11 cellular contexts compared by ENCODE assay signal in the genomic region with DNA sequence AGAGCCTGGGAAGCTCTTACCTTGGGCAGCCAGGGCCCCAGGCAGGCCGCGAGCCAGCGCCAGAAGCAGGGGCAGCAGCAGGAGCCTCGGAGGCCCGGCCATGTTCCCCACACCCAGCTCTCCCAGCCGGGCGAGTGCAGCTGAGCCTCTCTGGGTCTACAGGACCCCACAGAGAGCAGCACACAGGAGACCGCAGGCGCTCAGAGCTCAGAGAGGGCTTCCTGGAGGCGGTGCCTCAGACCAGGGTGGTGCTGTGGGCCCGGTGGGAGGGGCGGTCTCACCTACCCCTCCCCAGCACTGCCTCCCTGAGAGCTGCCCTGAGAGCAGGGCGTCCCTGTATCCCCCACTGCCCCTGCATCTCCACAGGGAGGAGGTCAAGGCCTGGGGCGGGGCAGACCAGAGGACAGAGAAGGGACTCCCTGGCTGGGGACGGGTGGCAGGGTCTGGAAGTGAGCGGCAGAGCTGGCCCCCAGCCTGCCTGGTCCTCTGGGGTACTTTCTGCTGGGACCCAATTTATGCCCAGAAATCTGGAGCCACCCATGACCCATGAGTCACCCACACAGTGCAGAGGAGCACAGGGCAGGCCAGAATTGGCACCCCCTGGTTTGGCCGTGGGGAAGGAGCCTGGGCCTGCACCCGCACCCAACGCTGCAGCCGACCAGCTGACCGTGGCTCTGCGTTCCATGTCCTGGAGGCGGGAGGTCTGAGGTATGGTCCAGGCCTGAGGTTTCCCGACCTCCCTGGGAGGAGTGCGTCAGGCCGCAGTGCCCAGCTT. TPM values are rescaled to one million over a fixed set of nuclear protein-coding genes. Genes with fewer than 3 reads are reported as not detected.
A peak's percentile ranks its signal among the peaks of the same experiment; 100 is the strongest.
DNase-seq lines count a peak whose midpoint lies in the region; ATAC-seq and TF ChIP-seq lines count a peak whose summit lies in the region.
"Had no signal": no experiment of that assay in that cellular context is flagged by ENCODE, and none has a peak within 500 bp of the region (broad histone marks: within the 10 kb centered on the region; RNA-seq: fewer than 3 reads in every experiment).

A gene (minus strand): TSS at position 215 of the 775 bp plus-strand sequence. CDS start 113 bp downstream, at position 102.

- no peaks in the 10 kb centered on the region for H3K36me3 ChIP-seq in lower lobe of right lung
- H3K36me3 ChIP-seq in thymus (ENCODE audit: control insufficient read depth, insufficient read depth): peaks cover 14% of the 10 kb centered on the region
- no peaks in the 10 kb centered on the region for H3K36me3 ChIP-seq in A673 (ENCODE audit: insufficient read depth, low read length, poor library complexity, severe bottlenecking)

- peak within 1 kb of the TSS; percentile 37 for H3K4me3 ChIP-seq in lower lobe of right lung
- peak within 1 kb of the TSS; percentile 65 for H3K4me3 ChIP-seq in thymus (ENCODE audit: low read length)
- no peak within 1 kb of the TSS for H3K4me3 ChIP-seq in A673 (ENCODE audit: low read depth, low read length, poor library complexity, severe bottlenecking)

- no peak for TF ChIP-seq CTCF in lower lobe of right lung (IDR thresholded peaks at IDR 0.05)
- TF ChIP-seq CTCF in A673 (conservative IDR thresholded peaks at IDR 0.05; ENCODE audit: low read depth, low read length): no peak

- H3K27me3 Mint-ChIP-seq in T-helper 2 cell treated with Interferon-gamma antibody and Interleukin-4, amounts not matched to agents 5 μg/mL and 100 μg/mL, for 36 hours (ENCODE audit: low read depth): no peaks in the 10 kb centered on the region

- CTCF ChIA-PET in A673 (lab: Charles Lee): no interaction called here

- peak within 1 kb of the TSS; percentile 86 for H3K27ac Mint-ChIP-seq in T-helper 2 cell treated with Interferon-gamma antibody and Interleukin-4, amounts not matched to agents 5 μg/mL and 100 μg/mL, for 36 hours
- H3K27ac Mint-ChIP-seq: memory B cell had no signal

- no TSS peak for BruUV-seq in A673 (replicated peaks; lab: Mats Ljungman, UMichigan)

- H3K36me3 Mint-ChIP-seq in T-helper 2 cell treated with Interferon-gamma antibody and Interleukin-4, amounts not matched to agents 5 μg/mL and 100 μg/mL, for 36 hours (ENCODE audit: low read depth): peaks cover 16% of the 10 kb centered on the region
- H3K36me3 Mint-ChIP-seq: memory B cell had no signal

- peaks cover 20% of the 10 kb centered on the region for H3K4me1 ChIP-seq in lower lobe of right lung
- H3K4me1 ChIP-seq in thymus (ENCODE audit: control insufficient read depth, insufficient read depth, low read length): peaks cover 18% of the 10 kb centered on the region
- H3K4me1 ChIP-seq in A673 (ENCODE audit: insufficient read depth, low read length, poor library complexity, severe bottlenecking): no peaks in the 10 kb centered on the region

- no peaks in the 10 kb centered on the region for H3K9me3 Mint-ChIP-seq in T-helper 2 cell treated with Interferon-gamma antibody and Interleukin-4, amounts not matched to agents 5 μg/mL and 100 μg/mL, for 36 hours
- H3K9me3 Mint-ChIP-seq: memory B cell had no signal

- H3K27ac ChIP-seq in lower lobe of right lung: no peak within 1 kb of the TSS
- H3K27ac ChIP-seq in thymus (ENCODE audit: low read depth): peak within 1 kb of the TSS; percentile 86
- no peak within 1 kb of the TSS for H3K27ac ChIP-seq in A673 (ENCODE audit: low read depth, low read length, poor library complexity, severe bottlenecking)

- no peaks in the 10 kb centered on the region for H3K9me3 ChIP-seq in lower lobe of right lung
- H3K9me3 ChIP-seq in thymus (ENCODE audit: control insufficient read depth): no peaks in the 10 kb centered on the region
- no peaks in the 10 kb centered on the region for H3K9me3 ChIP-seq in A673 (ENCODE audit: low read depth, low read length, poor library complexity, severe bottlenecking)

- H3K27me3 ChIP-seq in lower lobe of right lung (ENCODE audit: low read depth): peaks cover 25% of the 10 kb centered on the region
- no peaks in the 10 kb centered on the region for H3K27me3 ChIP-seq in thymus (ENCODE audit: control insufficient read depth, insufficient read depth)
- H3K27me3 ChIP-seq in A673 (replicated peaks; ENCODE audit: insufficient read depth, low read depth, low read length, poor library complexity): no peaks in the 10 kb centered on the region

- H3K4me3 Mint-ChIP-seq in T-helper 2 cell treated with Interferon-gamma antibody and Interleukin-4, amounts not matched to agents 5 μg/mL and 100 μg/mL, for 36 hours: no peak within 1 kb of the TSS

- intact Hi-C loops in lower lobe of right lung (cut with DNase I): no loop called here
- intact Hi-C loops in A673 (cut with micrococcal nuclease; ENCODE audit: unreplicated experiment): no loop called here

- peaks cover 17% of the 10 kb centered on the region for H3K4me1 Mint-ChIP-seq in T-helper 2 cell treated with Interferon-gamma antibody and Interleukin-4, amounts not matched to agents 5 μg/mL and 100 μg/mL, for 36 hours (ENCODE audit: low read depth)

- peak; percentile 62 for DNase-seq in T-helper 2 cell treated with Interferon-gamma antibody and Interleukin-4, amounts not matched to agents 5 μg/mL and 100 μg/mL, for 36 hours (ENCODE audit: low spot score)
- peak; percentile 51 for DNase-seq in activated T-helper 1 cell treated with Interleukin-2 at 50 U/mL for 16 hours (ENCODE audit: low read depth)
- DNase-seq in lower lobe of right lung: no peak
- no peak for DNase-seq in NCI-H226
- no peak for DNase-seq in NCI-H446 treated with DMSO at 0.1 percent for 48 hours (lab: John Stamatoyannopoulos, UW)
- no peak for DNase-seq in A673 (ENCODE audit: low spot score)
- DNase-seq in NCI-H526 (lab: John Stamatoyannopoulos, UW): no peak
- DNase-seq: amniotic stem cell, NCI-H1105 treated with DMSO at 0.1 percent for 48 hours had no signal

- peak in 1 of 2 donors; percentile 21 for ATAC-seq in lower lobe of right lung

- POLR2A ChIA-PET in A673 (lab: Charles Lee; ENCODE audit: low non-redundant PET): no interaction called here

- 49% methylated on average over 26 of the region's 26 CpGs for whole genome bisulfite sequencing in thymus

RNA-seq across cellular contexts. Expression of the gene that starts here (rescaled TPM):
- total RNA-seq in lower lobe of right lung: 7.1 TPM
- polyA plus RNA-seq in thymus: 153 TPM
- total RNA-seq in A673 (2021): not detected in 2 replicates

Comparison
In these comparisons a context has a peak if more than half of its experiments do, and no peak if none do; other contexts are left out.
1. DNase-seq: peak in T-helper 2 cell treated with Interferon-gamma antibody and Interleukin-4, amounts not matched to agents 5 μg/mL and 100 μg/mL, for 36 hours (single experiment) and activated T-helper 1 cell treated with Interleukin-2 at 50 U/mL for 16 hours (single experiment); none in lower lobe of right lung (single experiment), NCI-H226 (single experiment), NCI-H446 treated with DMSO at 0.1 percent for 48 hours (single experiment), A673 (single experiment) and NCI-H526 (0 of 2).